In genomic region chr1:2412773-2413494, GRCh38 we compare ENCODE assay signal across 1 cellular context.
A peak's percentile ranks its signal among the peaks of the same experiment; 100 is the strongest.
TF ChIP-seq lines count a peak whose summit lies in the region.

No MANE protein-coding gene starts in this region.

TF ChIP-seq in GM12878, 131 proteins besides CTCF, POLR2A, EP300 and RAD21 (continued from another document):
- TF ChIP-seq ATF2 (IDR thresholded peaks at IDR 0.05; ENCODE audit: low read length) (no peak), IKZF1 (conservative IDR thresholded peaks at IDR 0.05) (peak; percentile 69), SKIL (IDR thresholded peaks at IDR 0.05; ENCODE audit: low read depth, poor library complexity, severe bottlenecking) (no peak), PAX5 (IDR thresholded peaks at IDR 0.05; ENCODE audit: borderline replicate concordance, low read depth, low read length) (no peak), SMC3 (IDR thresholded peaks at IDR 0.05; ENCODE audit: borderline replicate concordance, low read length) (no peak), SRF (IDR thresholded peaks at IDR 0.05; ENCODE audit: low read depth in 2 of 2, low read length in 2 of 2) (peak in 1 of 2 experiments; percentile 9; a peak in 1 of 4 replicates), HCFC1 (IDR thresholded peaks at IDR 0.05; ENCODE audit: low read length) (no peak), TCF3 (IDR thresholded peaks at IDR 0.05; ENCODE audit: borderline replicate concordance, insufficient read depth, low read depth, low read length) (no peak), NR2F1 (conservative IDR thresholded peaks at IDR 0.05) (peak; percentile 8; the same call in 1 of the 2 replicates), SUPT20H (IDR thresholded peaks at IDR 0.05; ENCODE audit: borderline replicate concordance, control insufficient read depth, low read depth, low read length) (no peak), BMI1 (IDR thresholded peaks at IDR 0.05; ENCODE audit: borderline replicate concordance) (no peak), IRF5 (IDR thresholded peaks at IDR 0.05; ENCODE audit: borderline replicate concordance) (no peak), MXI1 (IDR thresholded peaks at IDR 0.05; ENCODE audit: low read depth, low read length) (no peak; the same call in 1 of the 2 replicates), EGR1 (IDR thresholded peaks at IDR 0.05; ENCODE audit: borderline replicate concordance in 1 of 2, low read depth in 2 of 2, low read length in 2 of 2) (no peak), RFX5 (IDR thresholded peaks at IDR 0.05; ENCODE audit: low read depth, low read length) (no peak), NR2C1 (IDR thresholded peaks at IDR 0.05) (no peak), SPI1 (IDR thresholded peaks at IDR 0.05; ENCODE audit: borderline replicate concordance, insufficient read depth, low read depth, low read length) (no peak), IRF4 (IDR thresholded peaks at IDR 0.05; ENCODE audit: low read depth, low read length) (no peak), NR2C2 (IDR thresholded peaks at IDR 0.05; ENCODE audit: borderline replicate concordance, control insufficient read depth, insufficient read length, low read depth) (no peak), TCF12 (IDR thresholded peaks at IDR 0.05; ENCODE audit: low read depth, low read length) (peak; percentile 44; the same call in 1 of the 2 replicates), FOXK2 (IDR thresholded peaks at IDR 0.05) (no peak), RUNX3 (IDR thresholded peaks at IDR 0.05; ENCODE audit: low read length) (0 out of 2 replicates have a peak, but pooled peaks have one; percentile 16), HDAC2 (IDR thresholded peaks at IDR 0.05) (no peak), CEBPB (IDR thresholded peaks at IDR 0.05; ENCODE audit: borderline replicate concordance in 1 of 2, low read depth in 2 of 2, low read length in 2 of 2) (no peak), BACH1 (IDR thresholded peaks at IDR 0.05; ENCODE audit: borderline replicate concordance) (peak; percentile 66; the same call in 1 of the 2 replicates), CBFB (IDR thresholded peaks at IDR 0.05; ENCODE audit: low read depth) (no peak), REST (IDR thresholded peaks at IDR 0.05; ENCODE audit: low read depth, low read length) (no peak), GABPA (IDR thresholded peaks at IDR 0.05; ENCODE audit: low read depth) (no peak), CBX3 (IDR thresholded peaks at IDR 0.05; ENCODE audit: borderline replicate concordance, low read depth) (no peak), RB1 (IDR thresholded peaks at IDR 0.05; ENCODE audit: borderline replicate concordance) (peak; percentile 57; the same call in 1 of the 2 replicates), ZNF274 (IDR thresholded peaks at IDR 0.05; ENCODE audit: insufficient read depth, insufficient read length) (no peak), NBN (IDR thresholded peaks at IDR 0.05) (no peak), NFXL1 (IDR thresholded peaks at IDR 0.05; ENCODE audit: borderline replicate concordance) (no peak)
- TF ChIP-seq, protein P1, sequence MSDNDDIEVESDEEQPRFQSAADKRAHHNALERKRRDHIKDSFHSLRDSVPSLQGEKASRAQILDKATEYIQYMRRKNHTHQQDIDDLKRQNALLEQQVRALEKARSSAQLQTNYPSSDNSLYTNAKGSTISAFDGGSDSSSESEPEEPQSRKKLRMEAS (IDR thresholded peaks at IDR 0.05; ENCODE audit: low read depth, low read length) = no peak; the same call in 1 of the 2 replicates
- TF ChIP-seq, protein P2, sequence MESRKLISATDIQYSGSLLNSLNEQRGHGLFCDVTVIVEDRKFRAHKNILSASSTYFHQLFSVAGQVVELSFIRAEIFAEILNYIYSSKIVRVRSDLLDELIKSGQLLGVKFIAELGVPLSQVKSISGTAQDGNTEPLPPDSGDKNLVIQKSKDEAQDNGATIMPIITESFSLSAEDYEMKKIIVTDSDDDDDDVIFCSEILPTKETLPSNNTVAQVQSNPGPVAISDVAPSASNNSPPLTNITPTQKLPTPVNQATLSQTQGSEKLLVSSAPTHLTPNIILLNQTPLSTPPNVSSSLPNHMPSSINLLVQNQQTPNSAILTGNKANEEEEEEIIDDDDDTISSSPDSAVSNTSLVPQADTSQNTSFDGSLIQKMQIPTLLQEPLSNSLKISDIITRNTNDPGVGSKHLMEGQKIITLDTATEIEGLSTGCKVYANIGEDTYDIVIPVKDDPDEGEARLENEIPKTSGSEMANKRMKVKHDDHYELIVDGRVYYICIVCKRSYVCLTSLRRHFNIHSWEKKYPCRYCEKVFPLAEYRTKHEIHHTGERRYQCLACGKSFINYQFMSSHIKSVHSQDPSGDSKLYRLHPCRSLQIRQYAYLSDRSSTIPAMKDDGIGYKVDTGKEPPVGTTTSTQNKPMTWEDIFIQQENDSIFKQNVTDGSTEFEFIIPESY (IDR thresholded peaks at IDR 0.05) = no peak
